9 cellular contexts compared by ENCODE assay signal in the genomic region with DNA sequence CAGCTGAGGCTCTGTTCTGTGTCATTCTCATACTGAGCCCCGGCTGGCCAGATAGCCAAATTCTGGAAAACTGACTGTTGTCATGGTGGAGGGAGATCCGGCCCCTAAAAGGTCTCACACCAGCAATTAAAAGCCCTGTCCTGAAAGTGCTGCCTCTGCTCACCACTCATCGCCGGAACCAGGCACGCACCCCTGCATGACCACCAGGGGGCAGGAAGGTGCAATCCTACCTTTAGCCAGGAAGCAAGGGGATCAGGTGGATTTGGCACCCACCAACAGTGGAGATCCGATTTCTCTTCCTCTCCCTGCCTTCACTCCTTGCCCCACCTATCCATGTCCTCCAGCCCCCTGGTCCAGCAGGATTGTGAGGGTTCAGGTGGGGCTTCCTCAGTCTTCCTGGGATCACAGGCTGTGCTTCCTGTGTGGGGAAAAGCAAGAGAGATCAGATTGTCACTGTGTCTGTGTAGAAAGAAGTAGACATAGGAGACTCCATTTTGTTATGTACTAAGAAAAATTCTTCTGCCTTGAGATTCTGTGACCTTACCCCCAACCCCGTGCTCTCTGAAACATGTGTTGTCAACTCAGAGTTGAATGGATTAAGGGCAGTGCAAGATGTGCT. TPM values are rescaled to one million over a fixed set of nuclear protein-coding genes. Genes with fewer than 3 reads are reported as not detected.
DNase-seq lines count a peak whose midpoint lies in the region; ATAC-seq, FAIRE-seq and TF ChIP-seq lines count a peak whose summit lies in the region.
"Had no signal": no experiment of that assay in that cellular context is flagged by ENCODE, and none has a peak within 500 bp of the region (broad histone marks: within the 10 kb centered on the region; RNA-seq: fewer than 3 reads in every experiment).

No MANE protein-coding gene starts in this region.

- no peak overlapping the region for H3K27ac ChIP-seq in right atrium auricular region
- H3K27ac ChIP-seq in small intestine (ENCODE audit: low read depth in 1 of 2, low read length in 1 of 2), result no peak overlapping the region

- H3K4me1 ChIP-seq in right atrium auricular region (peaks cover 0 to 21% of the 10 kb centered on the region in 2 donors), small intestine (ENCODE audit: control insufficient read depth in 2 of 2, insufficient read depth in 1 of 2, low read depth in 1 of 2, low read length in 1 of 2) (no peaks in the 10 kb centered on the region)

- TF ChIP-seq CTCF in right atrium auricular region (IDR thresholded peaks at IDR 0.05), result peak; percentile 76 to 91

- H3K4me3 ChIP-seq in Jurkat, Clone E6-1 (ENCODE audit: low read length), result no peak overlapping the region
- H3K4me3 ChIP-seq in right atrium auricular region (no peak overlapping the region), small intestine (ENCODE audit: low read depth in 1 of 2, low read length in 2 of 2) (no peak overlapping the region)

- 14 to 21% (median 17%) methylated on average over 7 of the region's 7 CpGs for WGBS in small intestine, 3 donors

- no peak for FAIRE-seq in small intestine (lab: Jason Lieb, UNC)

- H3K36me3 ChIP-seq in right atrium auricular region, result no peaks in the 10 kb centered on the region
- H3K36me3 ChIP-seq in small intestine (ENCODE audit: control insufficient read depth in 2 of 2, insufficient read depth in 2 of 2, low read length in 2 of 2), result no peaks in the 10 kb centered on the region

- DNase-seq in EL (peak; percentile 52), right atrium auricular region (ENCODE audit: low spot score) (peak; percentile 71), small intestine (peak; percentile 64)
- DNase-seq in Jurkat, Clone E6-1 (ENCODE audit: low read depth, low spot score), result peak; percentile 47
- peak; percentile 73 for DNase-seq in activated naive CD4-positive, alpha-beta T cell treated with anti-CD3 and anti-CD28 coated beads, Interleukin-2, amount 50 U/mL, for 16 hours

- no peaks in the 10 kb centered on the region for H3K27me3 ChIP-seq in right atrium auricular region
- no peaks in the 10 kb centered on the region for H3K27me3 ChIP-seq in small intestine (ENCODE audit: control insufficient read depth in 2 of 2, insufficient read depth in 2 of 2, low read length in 2 of 2)

- H3K9me3 ChIP-seq in right atrium auricular region (no peaks in the 10 kb centered on the region), small intestine (ENCODE audit: control insufficient read depth, low read depth) (no peaks in the 10 kb centered on the region)

- ATAC-seq in SK-N-SH treated with all-trans-retinoic acid at 6 μM for 48 hours (peak; percentile 83), HG03432 (IDR thresholded peaks at IDR 0.05; ENCODE audit: unreplicated experiment) (no peak), GM18511 (IDR thresholded peaks at IDR 0.05; ENCODE audit: unreplicated experiment) (no peak)

TF ChIP-seq in SK-N-SH treated with all-trans-retinoic acid at 6 μM for 48 hours, 23 proteins besides CTCF, POLR2A, EP300 and RAD21 (continues in another document):
- TF ChIP-seq ISL1 (CRISPR knock-in tag; IDR thresholded peaks at IDR 0.05) (no peak), CSDC2 (CRISPR knock-in tag; IDR thresholded peaks at IDR 0.05) (no peak), ZFP30 (CRISPR knock-in tag; IDR thresholded peaks at IDR 0.05) (no peak), OSR1 (CRISPR knock-in tag; IDR thresholded peaks at IDR 0.05) (no peak), ZNF70 (CRISPR knock-in tag; IDR thresholded peaks at IDR 0.05) (no peak), GLIS3 (CRISPR knock-in tag; IDR thresholded peaks at IDR 0.05) (no peak), ZNF8 (CRISPR knock-in tag; IDR thresholded peaks at IDR 0.05) (no peak), ZFP3 (CRISPR knock-in tag; IDR thresholded peaks at IDR 0.05) (no peak), PPARA (CRISPR knock-in tag; IDR thresholded peaks at IDR 0.05; ENCODE audit: borderline replicate concordance) (no peak), ZC3H10 (CRISPR knock-in tag; IDR thresholded peaks at IDR 0.05) (no peak)
- TF ChIP-seq, protein P1, sequence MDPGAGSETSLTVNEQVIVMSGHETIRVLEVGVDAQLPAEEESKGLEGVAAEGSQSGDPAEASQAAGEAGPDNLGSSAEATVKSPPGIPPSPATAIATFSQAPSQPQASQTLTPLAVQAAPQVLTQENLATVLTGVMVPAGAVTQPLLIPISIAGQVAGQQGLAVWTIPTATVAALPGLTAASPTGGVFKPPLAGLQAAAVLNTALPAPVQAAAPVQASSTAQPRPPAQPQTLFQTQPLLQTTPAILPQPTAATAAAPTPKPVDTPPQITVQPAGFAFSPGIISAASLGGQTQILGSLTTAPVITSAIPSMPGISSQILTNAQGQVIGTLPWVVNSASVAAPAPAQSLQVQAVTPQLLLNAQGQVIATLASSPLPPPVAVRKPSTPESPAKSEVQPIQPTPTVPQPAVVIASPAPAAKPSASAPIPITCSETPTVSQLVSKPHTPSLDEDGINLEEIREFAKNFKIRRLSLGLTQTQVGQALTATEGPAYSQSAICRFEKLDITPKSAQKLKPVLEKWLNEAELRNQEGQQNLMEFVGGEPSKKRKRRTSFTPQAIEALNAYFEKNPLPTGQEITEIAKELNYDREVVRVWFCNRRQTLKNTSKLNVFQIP (CRISPR knock-in tag; IDR thresholded peaks at IDR 0.05; ENCODE audit: borderline replicate concordance, low read depth), result no peak
- TF ChIP-seq, protein P2, sequence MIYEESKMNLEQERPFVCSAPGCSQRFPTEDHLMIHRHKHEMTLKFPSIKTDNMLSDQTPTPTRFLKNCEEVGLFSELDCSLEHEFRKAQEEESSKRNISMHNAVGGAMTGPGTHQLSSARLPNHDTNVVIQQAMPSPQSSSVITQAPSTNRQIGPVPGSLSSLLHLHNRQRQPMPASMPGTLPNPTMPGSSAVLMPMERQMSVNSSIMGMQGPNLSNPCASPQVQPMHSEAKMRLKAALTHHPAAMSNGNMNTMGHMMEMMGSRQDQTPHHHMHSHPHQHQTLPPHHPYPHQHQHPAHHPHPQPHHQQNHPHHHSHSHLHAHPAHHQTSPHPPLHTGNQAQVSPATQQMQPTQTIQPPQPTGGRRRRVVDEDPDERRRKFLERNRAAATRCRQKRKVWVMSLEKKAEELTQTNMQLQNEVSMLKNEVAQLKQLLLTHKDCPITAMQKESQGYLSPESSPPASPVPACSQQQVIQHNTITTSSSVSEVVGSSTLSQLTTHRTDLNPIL (CRISPR knock-in tag; IDR thresholded peaks at IDR 0.05; ENCODE audit: low read depth), result no peak
- TF ChIP-seq, protein P3, sequence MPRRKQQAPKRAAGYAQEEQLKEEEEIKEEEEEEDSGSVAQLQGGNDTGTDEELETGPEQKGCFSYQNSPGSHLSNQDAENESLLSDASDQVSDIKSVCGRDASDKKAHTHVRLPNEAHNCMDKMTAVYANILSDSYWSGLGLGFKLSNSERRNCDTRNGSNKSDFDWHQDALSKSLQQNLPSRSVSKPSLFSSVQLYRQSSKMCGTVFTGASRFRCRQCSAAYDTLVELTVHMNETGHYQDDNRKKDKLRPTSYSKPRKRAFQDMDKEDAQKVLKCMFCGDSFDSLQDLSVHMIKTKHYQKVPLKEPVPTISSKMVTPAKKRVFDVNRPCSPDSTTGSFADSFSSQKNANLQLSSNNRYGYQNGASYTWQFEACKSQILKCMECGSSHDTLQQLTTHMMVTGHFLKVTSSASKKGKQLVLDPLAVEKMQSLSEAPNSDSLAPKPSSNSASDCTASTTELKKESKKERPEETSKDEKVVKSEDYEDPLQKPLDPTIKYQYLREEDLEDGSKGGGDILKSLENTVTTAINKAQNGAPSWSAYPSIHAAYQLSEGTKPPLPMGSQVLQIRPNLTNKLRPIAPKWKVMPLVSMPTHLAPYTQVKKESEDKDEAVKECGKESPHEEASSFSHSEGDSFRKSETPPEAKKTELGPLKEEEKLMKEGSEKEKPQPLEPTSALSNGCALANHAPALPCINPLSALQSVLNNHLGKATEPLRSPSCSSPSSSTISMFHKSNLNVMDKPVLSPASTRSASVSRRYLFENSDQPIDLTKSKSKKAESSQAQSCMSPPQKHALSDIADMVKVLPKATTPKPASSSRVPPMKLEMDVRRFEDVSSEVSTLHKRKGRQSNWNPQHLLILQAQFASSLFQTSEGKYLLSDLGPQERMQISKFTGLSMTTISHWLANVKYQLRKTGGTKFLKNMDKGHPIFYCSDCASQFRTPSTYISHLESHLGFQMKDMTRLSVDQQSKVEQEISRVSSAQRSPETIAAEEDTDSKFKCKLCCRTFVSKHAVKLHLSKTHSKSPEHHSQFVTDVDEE (CRISPR knock-in tag; IDR thresholded peaks at IDR 0.05), result no peak
- TF ChIP-seq, protein P4, sequence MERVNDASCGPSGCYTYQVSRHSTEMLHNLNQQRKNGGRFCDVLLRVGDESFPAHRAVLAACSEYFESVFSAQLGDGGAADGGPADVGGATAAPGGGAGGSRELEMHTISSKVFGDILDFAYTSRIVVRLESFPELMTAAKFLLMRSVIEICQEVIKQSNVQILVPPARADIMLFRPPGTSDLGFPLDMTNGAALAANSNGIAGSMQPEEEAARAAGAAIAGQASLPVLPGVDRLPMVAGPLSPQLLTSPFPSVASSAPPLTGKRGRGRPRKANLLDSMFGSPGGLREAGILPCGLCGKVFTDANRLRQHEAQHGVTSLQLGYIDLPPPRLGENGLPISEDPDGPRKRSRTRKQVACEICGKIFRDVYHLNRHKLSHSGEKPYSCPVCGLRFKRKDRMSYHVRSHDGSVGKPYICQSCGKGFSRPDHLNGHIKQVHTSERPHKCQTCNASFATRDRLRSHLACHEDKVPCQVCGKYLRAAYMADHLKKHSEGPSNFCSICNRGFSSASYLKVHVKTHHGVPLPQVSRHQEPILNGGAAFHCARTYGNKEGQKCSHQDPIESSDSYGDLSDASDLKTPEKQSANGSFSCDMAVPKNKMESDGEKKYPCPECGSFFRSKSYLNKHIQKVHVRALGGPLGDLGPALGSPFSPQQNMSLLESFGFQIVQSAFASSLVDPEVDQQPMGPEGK (CRISPR knock-in tag; IDR thresholded peaks at IDR 0.05; ENCODE audit: borderline replicate concordance), result no peak

RNA-seq across cellular contexts. Expression of a gene that starts 16.1 kb away (rescaled TPM):
- 2.5 TPM for polyA plus RNA-seq in Jurkat, Clone E6-1 (2012; ENCODE audit: insufficient read depth, insufficient read length)
- 1 to 10 TPM; 3.7 to 6.2 TPM for total RNA-seq in right atrium auricular region
- under 1 TPM; 0.22 to 0.97 (median 0.81) TPM for polyA plus RNA-seq in small intestine
- total RNA-seq: glomerular endothelial cell had no signal

RNA-seq across cellular contexts. Expression of a gene that starts 48.0 kb away (rescaled TPM):
- polyA plus RNA-seq in Jurkat, Clone E6-1 (2012; ENCODE audit: insufficient read depth, insufficient read length), result 9.9 TPM
- total RNA-seq in right atrium auricular region, result 10 to 100 TPM; 25.6 to 34.8 TPM
- 1 to 10 TPM; 1.1 to 3.9 (median 1.9) TPM for polyA plus RNA-seq in small intestine

RNA-seq across cellular contexts. Expression of a gene that starts 49.7 kb away (rescaled TPM):
- 23.6 TPM for polyA plus RNA-seq in Jurkat, Clone E6-1 (2012; ENCODE audit: insufficient read depth, insufficient read length)
- 1 to 10 TPM; 7.2 to 9.6 TPM for total RNA-seq in right atrium auricular region
- polyA plus RNA-seq in small intestine, result 10 to 100 TPM; 13.9 to 18.1 (median 13.9) TPM
